1 cellular context compared by ENCODE assay signal in the genomic region with DNA sequence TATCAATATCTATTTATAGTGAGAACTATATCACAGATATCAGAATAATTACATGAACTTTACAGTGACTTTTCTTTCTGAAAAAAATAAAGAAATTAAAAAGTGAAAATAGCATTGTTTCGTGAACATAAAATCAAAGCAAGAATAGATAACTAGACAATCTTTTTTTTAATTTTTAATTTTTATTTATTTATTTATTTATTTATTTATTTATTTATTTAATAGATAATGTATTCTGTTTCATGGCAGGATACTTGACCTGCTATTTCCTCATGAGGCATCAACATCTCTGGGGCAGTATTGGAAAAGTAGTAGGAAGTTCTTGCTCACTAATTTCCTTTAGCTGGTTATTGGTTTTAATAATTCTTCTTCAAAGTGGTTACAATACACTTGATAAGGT.
TF ChIP-seq lines count a peak whose summit lies in the region.

No MANE protein-coding gene starts in this region.

TF ChIP-seq in HEK293, 187 proteins besides CTCF, POLR2A, EP300 and RAD21 (continued from another document):
- TF ChIP-seq, protein P1, sequence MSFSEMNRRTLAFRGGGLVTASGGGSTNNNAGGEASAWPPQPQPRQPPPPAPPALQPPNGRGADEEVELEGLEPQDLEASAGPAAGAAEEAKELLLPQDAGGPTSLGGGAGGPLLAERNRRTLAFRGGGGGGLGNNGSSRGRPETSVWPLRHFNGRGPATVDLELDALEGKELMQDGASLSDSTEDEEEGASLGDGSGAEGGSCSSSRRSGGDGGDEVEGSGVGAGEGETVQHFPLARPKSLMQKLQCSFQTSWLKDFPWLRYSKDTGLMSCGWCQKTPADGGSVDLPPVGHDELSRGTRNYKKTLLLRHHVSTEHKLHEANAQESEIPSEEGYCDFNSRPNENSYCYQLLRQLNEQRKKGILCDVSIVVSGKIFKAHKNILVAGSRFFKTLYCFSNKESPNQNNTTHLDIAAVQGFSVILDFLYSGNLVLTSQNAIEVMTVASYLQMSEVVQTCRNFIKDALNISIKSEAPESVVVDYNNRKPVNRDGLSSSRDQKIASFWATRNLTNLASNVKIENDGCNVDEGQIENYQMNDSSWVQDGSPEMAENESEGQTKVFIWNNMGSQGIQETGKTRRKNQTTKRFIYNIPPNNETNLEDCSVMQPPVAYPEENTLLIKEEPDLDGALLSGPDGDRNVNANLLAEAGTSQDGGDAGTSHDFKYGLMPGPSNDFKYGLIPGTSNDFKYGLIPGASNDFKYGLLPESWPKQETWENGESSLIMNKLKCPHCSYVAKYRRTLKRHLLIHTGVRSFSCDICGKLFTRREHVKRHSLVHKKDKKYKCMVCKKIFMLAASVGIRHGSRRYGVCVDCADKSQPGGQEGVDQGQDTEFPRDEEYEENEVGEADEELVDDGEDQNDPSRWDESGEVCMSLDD (tag by site-specific recombination; IDR thresholded peaks at IDR 0.05) = no peak
- no peak for TF ChIP-seq ZNF24 (tag by site-specific recombination; IDR thresholded peaks at IDR 0.05)
- TF ChIP-seq ZSCAN23 (tag by site-specific recombination; IDR thresholded peaks at IDR 0.05) = no peak
- TF ChIP-seq SALL2 (tag by site-specific recombination; IDR thresholded peaks at IDR 0.05; ENCODE audit: borderline replicate concordance) = no peak
- TF ChIP-seq ZNF423 (tag by site-specific recombination; IDR thresholded peaks at IDR 0.05) = no peak
- TF ChIP-seq ZNF19 (tag by site-specific recombination; IDR thresholded peaks at IDR 0.05; ENCODE audit: low read depth) = no peak
- peak; percentile 44; the same call in 1 of the 2 replicates for TF ChIP-seq ZNF623 (tag by site-specific recombination; IDR thresholded peaks at IDR 0.05)
- no peak for TF ChIP-seq ZNF610 (tag by site-specific recombination; IDR thresholded peaks at IDR 0.05; ENCODE audit: borderline replicate concordance)
- TF ChIP-seq, protein P2, sequence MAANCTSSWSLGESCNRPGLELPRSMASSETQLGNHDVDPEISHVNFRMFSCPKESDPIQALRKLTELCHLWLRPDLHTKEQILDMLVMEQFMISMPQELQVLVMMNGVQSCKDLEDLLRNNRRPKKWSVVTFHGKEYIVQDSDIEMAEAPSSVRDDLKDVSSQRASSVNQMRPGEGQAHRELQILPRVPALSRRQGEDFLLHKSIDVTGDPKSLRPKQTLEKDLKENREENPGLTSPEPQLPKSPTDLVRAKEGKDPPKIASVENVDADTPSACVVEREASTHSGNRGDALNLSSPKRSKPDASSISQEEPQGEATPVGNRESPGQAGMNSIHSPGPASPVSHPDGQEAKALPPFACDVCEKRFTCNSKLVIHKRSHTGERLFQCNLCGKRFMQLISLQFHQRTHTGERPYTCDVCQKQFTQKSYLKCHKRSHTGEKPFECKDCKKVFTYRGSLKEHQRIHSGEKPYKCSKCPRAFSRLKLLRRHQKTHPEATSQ (tag by site-specific recombination; IDR thresholded peaks at IDR 0.05) = no peak
- TF ChIP-seq, protein P3, sequence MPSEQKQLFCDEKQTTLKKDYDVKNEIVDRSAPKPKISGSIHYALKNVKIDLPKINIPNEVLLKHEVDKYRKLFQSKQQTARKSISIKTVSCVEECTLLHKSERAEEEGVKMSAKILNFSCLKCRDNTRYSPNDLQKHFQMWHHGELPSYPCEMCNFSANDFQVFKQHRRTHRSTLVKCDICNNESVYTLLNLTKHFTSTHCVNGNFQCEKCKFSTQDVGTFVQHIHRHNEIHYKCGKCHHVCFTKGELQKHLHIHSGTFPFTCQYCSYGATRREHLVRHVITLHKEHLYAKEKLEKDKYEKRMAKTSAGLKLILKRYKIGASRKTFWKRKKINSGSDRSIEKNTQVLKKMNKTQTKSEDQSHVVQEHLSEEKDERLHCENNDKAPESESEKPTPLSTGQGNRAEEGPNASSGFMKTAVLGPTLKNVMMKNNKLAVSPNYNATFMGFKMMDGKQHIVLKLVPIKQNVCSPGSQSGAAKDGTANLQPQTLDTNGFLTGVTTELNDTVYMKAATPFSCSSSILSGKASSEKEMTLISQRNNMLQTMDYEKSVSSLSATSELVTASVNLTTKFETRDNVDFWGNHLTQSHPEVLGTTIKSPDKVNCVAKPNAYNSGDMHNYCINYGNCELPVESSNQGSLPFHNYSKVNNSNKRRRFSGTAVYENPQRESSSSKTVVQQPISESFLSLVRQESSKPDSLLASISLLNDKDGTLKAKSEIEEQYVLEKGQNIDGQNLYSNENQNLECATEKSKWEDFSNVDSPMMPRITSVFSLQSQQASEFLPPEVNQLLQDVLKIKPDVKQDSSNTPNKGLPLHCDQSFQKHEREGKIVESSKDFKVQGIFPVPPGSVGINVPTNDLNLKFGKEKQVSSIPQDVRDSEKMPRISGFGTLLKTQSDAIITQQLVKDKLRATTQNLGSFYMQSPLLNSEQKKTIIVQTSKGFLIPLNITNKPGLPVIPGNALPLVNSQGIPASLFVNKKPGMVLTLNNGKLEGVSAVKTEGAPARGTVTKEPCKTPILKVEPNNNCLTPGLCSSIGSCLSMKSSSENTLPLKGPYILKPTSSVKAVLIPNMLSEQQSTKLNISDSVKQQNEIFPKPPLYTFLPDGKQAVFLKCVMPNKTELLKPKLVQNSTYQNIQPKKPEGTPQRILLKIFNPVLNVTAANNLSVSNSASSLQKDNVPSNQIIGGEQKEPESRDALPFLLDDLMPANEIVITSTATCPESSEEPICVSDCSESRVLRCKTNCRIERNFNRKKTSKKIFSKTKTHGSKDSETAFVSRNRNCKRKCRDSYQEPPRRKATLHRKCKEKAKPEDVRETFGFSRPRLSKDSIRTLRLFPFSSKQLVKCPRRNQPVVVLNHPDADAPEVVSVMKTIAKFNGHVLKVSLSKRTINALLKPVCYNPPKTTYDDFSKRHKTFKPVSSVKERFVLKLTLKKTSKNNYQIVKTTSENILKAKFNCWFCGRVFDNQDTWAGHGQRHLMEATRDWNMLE (tag by site-specific recombination; conservative IDR thresholded peaks at IDR 0.05; ENCODE audit: low read depth) = no peak; the same call in 1 of the 2 replicates
- TF ChIP-seq ZNF555 (tag by site-specific recombination; conservative IDR thresholded peaks at IDR 0.05) = peak; percentile 34
- TF ChIP-seq ZEB2 (tag by site-specific recombination; IDR thresholded peaks at IDR 0.05) = no peak
